In the genomic region with DNA sequence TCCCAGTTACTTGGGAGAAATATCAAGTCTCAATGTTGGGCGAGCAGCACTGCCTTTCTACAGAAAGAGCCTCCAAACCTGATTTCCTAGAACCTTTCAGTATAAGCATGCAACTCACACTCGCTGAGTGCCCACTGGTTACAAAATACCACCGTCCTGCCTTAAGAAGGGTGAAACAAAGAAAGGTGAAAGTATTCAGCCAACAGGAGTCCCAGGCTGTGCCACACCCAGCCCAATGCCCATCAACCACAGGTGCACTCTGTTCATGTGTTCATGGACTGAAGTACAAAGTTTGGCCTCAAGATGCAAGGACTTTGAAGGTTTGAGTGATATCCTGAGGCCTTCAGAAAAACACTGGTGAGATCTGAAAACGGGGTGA, we compare ENCODE assay signal across 1 cellular context.
A peak's percentile ranks its signal among the peaks of the same experiment; 100 is the strongest.
TF ChIP-seq lines count a peak whose summit lies in the region.

No MANE protein-coding gene starts in this region.

TF ChIP-seq in H1, 55 proteins besides CTCF, POLR2A, EP300 and RAD21:
- TF ChIP-seq, protein P1, sequence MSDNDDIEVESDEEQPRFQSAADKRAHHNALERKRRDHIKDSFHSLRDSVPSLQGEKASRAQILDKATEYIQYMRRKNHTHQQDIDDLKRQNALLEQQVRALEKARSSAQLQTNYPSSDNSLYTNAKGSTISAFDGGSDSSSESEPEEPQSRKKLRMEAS (IDR thresholded peaks at IDR 0.05): no peak
- TF ChIP-seq KDM1A (IDR thresholded peaks at IDR 0.05; ENCODE audit: borderline replicate concordance, low read length): 0 out of 2 replicates have a peak, but pooled peaks have one; percentile 2
- TF ChIP-seq SIN3A (conservative IDR thresholded peaks at IDR 0.05 in 1 of 2, IDR thresholded peaks at IDR 0.05 in 1 of 2; ENCODE audit: low read depth in 1 of 2, low read length in 2 of 2): no peak
- peak; percentile 9 for TF ChIP-seq ASH2L (IDR thresholded peaks at IDR 0.05; ENCODE audit: low read length)
- 0 out of 2 replicates have a peak, but pooled peaks have one; percentile 12 for TF ChIP-seq RBBP5 (IDR thresholded peaks at IDR 0.05; ENCODE audit: borderline replicate concordance, low read depth, low read length)
- TF ChIP-seq EZH2 (IDR thresholded peaks at IDR 0.05; ENCODE audit: low read depth, low read length, severe bottlenecking): no peak
- TF ChIP-seq BACH1 (IDR thresholded peaks at IDR 0.05; ENCODE audit: low read length): no peak
TF ChIP-seq in H1: peak in this region for 3.
